Comparison of ENCODE assay signal across 2 cellular contexts in genomic region chr6:4189249-4189648, GRCh38.
TF ChIP-seq lines count a peak whose summit lies in the region.

No MANE protein-coding gene starts in this region.

TF ChIP-seq in GM23338, 12 proteins besides CTCF, POLR2A, EP300 and RAD21:
- no peak for TF ChIP-seq ZNF462 (CRISPR knock-in tag; IDR thresholded peaks at IDR 0.05)
- TF ChIP-seq EZH2phosphoT487 (IDR thresholded peaks at IDR 0.05; ENCODE audit: unreplicated experiment), result no peak
- no peak for TF ChIP-seq REST (IDR thresholded peaks at IDR 0.05; ENCODE audit: unreplicated experiment)
- no peak for TF ChIP-seq EZH2 (IDR thresholded peaks at IDR 0.05; ENCODE audit: low read depth, unreplicated experiment)
TF ChIP-seq in GM23338: peak in this region for 0.

TF ChIP-seq in K562, 482 proteins besides CTCF, POLR2A, EP300 and RAD21 (continued from another document):
- TF ChIP-seq AFF1 (IDR thresholded peaks at IDR 0.05; ENCODE audit: low read depth in 1 of 2, partially characterized antibody in 2 of 2), result no peak
- TF ChIP-seq HES1 (IDR thresholded peaks at IDR 0.05; ENCODE audit: low read depth), result no peak
- no peak for TF ChIP-seq ZNF639 (CRISPR knock-in tag; conservative IDR thresholded peaks at IDR 0.05 in 1 of 2, IDR thresholded peaks at IDR 0.05 in 1 of 2)
